ENCODE assay signal across 14 cellular contexts in genomic region chr11:45815747-45816146, GRCh38. TPM values are rescaled to one million over a fixed set of nuclear protein-coding genes. Genes with fewer than 3 reads are reported as not detected.
DNase-seq lines count a peak whose midpoint lies in the region; ATAC-seq, FAIRE-seq and TF ChIP-seq lines count a peak whose summit lies in the region.
"Had no signal": no experiment of that assay in that cellular context is flagged by ENCODE, and none has a peak within 500 bp of the region (broad histone marks: within the 10 kb centered on the region; RNA-seq: fewer than 3 reads in every experiment).

No MANE protein-coding gene starts in this region.

- H3K56ac ChIP-seq in H1 (replicated peaks; ENCODE audit: insufficient read length, low read depth, low read length): no peak overlapping the region

- H3K4me3 ChIP-seq in NT2/D1 (ENCODE audit: insufficient read length, low read depth): no peak overlapping the region
- H3K4me3 ChIP-seq in H1 (ENCODE audit: extremely low read depth in 1 of 4, insufficient read depth in 2 of 4, low read depth in 3 of 4, low read length in 4 of 4): no peak overlapping the region
- no peak overlapping the region for H3K4me3 ChIP-seq in sigmoid colon
- H3K4me3 ChIP-seq: GM12878, skin epidermis had no signal

- no peak overlapping the region for H4K8ac ChIP-seq in H1 (ENCODE audit: extremely low read depth, insufficient read depth, low read length)

- H2BK15ac ChIP-seq in H1 (ENCODE audit: low read length): no peak overlapping the region

- H4K91ac ChIP-seq in H1 (replicated peaks; ENCODE audit: insufficient read length, low read length): no peak overlapping the region

- no peaks in the 10 kb centered on the region for H3K79me2 ChIP-seq in H1 (ENCODE audit: control insufficient read depth in 1 of 2, insufficient read depth in 2 of 2, low read length in 2 of 2)

- no peak for ATAC-seq in HG03521 (IDR thresholded peaks at IDR 0.05; ENCODE audit: unreplicated experiment)
- ATAC-seq in stimulated activated naive B cell treated with anti-CD40 and anti-IgM and Interleukin-4, amounts not matched to agents 10 μg/mL and 1 μg/mL and 100 μg/mL, for 72 hours (replicated peaks): no peak
- ATAC-seq: activated CD8-positive, alpha-beta memory T cell treated with anti-CD3 and anti-CD28 coated beads, Interleukin-2, amount 10 ng/mL, durations not matched to agents 7 days and 5 days; GM12878; Right ventricle myocardium inferior; stimulated activated memory B cell treated with anti-CD40 and anti-IgM and Interleukin-4, amounts not matched to agents 10 μg/mL and 1 μg/mL and 100 μg/mL, for 72 hours had no signal

- no peak overlapping the region for H3K27ac Mint-ChIP-seq in stimulated activated naive B cell treated with anti-CD40 and anti-IgM and Interleukin-4, amounts not matched to agents 10 μg/mL and 1 μg/mL and 100 μg/mL, for 72 hours
- H3K27ac Mint-ChIP-seq: activated CD8-positive, alpha-beta memory T cell treated with anti-CD3 and anti-CD28 coated beads, Interleukin-2, amount 10 ng/mL, durations not matched to agents 7 days and 5 days had no signal

- H3K36me3 Mint-ChIP-seq in stimulated activated naive B cell treated with anti-CD40 and anti-IgM and Interleukin-4, amounts not matched to agents 10 μg/mL and 1 μg/mL and 100 μg/mL, for 72 hours: peaks cover 10 to 26% of the 10 kb centered on the region in 2 donors

- TF ChIP-seq RAD21 in H1 (IDR thresholded peaks at IDR 0.05 in 1 of 2, conservative IDR thresholded peaks at IDR 0.05 in 1 of 2; ENCODE audit: low read depth in 2 of 2, low read length in 2 of 2): 0 out of 4 replicates have a peak, but pooled peaks of 1 of the 2 experiments have one; percentile 15

- H2BK5ac ChIP-seq in H1 (ENCODE audit: low read depth, low read length): 0 out of 2 replicates have a peak overlapping the region, but pooled peaks have one; percentile 24

- H3K4me2 ChIP-seq in H1 (ENCODE audit: insufficient read depth in 1 of 2, low read depth in 2 of 2, low read length in 2 of 2): peak overlapping the region in 1 of 2 experiments; percentile 49; a peak in 2 of 4 replicates

- no peak overlapping the region for H2BK20ac ChIP-seq in H1 (ENCODE audit: low read length)

- no peaks in the 10 kb centered on the region for H3K27me3 Mint-ChIP-seq in stimulated activated naive B cell treated with anti-CD40 and anti-IgM and Interleukin-4, amounts not matched to agents 10 μg/mL and 1 μg/mL and 100 μg/mL, for 72 hours
- H3K27me3 Mint-ChIP-seq: activated CD8-positive, alpha-beta memory T cell treated with anti-CD3 and anti-CD28 coated beads, Interleukin-2, amount 10 ng/mL, durations not matched to agents 7 days and 5 days; stimulated activated memory B cell treated with anti-CD40 and anti-IgM and Interleukin-4, amounts not matched to agents 10 μg/mL and 1 μg/mL and 100 μg/mL, for 72 hours had no signal

- TF ChIP-seq CTCF in H1 (IDR thresholded peaks at IDR 0.05; ENCODE audit: control extremely low read depth in 1 of 3, insufficient read depth in 1 of 3, low read depth in 1 of 3, low read length in 3 of 3) (peak in 2 of 3 experiments; percentile 11 to 13; a peak in 2 of 4 replicates), sigmoid colon (IDR thresholded peaks at IDR 0.05) (no peak)

- peaks cover 0 to 2% of the 10 kb centered on the region in 2 experiments for H4K20me1 ChIP-seq in H1 (replicated peaks in 1 of 2; ENCODE audit: control insufficient read depth in 1 of 2, insufficient read depth in 2 of 2, low read length in 2 of 2)

- H2BK12ac ChIP-seq in H1 (ENCODE audit: low read depth, low read length): no peak overlapping the region; the same call in 1 of the 2 replicates

- H2AK5ac ChIP-seq in H1 (ENCODE audit: low read depth, low read length): 0 out of 2 replicates have a peak overlapping the region, but pooled peaks have one; percentile 39

- H3K36me3 ChIP-seq in NT2/D1 (ENCODE audit: insufficient read depth, insufficient read length, low read length) (peaks cover 21% of the 10 kb centered on the region), H1 (ENCODE audit: control insufficient read depth in 2 of 4, insufficient read depth in 4 of 4, low read length in 3 of 4) (peaks cover 0 to 7% (median 0%) of the 10 kb centered on the region in 4 experiments; a peak in 3 of 8 replicates), sigmoid colon (peaks cover 5 to 13% (median 10%) of the 10 kb centered on the region in 4 donors)

- DNase-seq in NCI-H82 (lab: John Stamatoyannopoulos, UW): peak; percentile 24
- no peak for DNase-seq in NCI-H82 treated with DMSO at 0.1 percent for 48 hours (lab: John Stamatoyannopoulos, UW; ENCODE audit: unreplicated experiment)
- no peak for DNase-seq in NT2/D1 (ENCODE audit: low read depth, low spot score)
- DNase-seq in H1 (ENCODE audit: low read depth in 1 of 2, low spot score in 2 of 2): no peak
- DNase-seq in sigmoid colon: peak; percentile 18
- no peak for DNase-seq in H4 (ENCODE audit: low spot score)
- no peak for DNase-seq in stimulated activated naive B cell treated with anti-CD40 and anti-IgM and Interleukin-4, amounts not matched to agents 10 μg/mL and 1 μg/mL and 100 μg/mL, for 72 hours
- DNase-seq: activated CD8-positive, alpha-beta memory T cell treated with anti-CD3 and anti-CD28 coated beads, Interleukin-2, amount 10 ng/mL, durations not matched to agents 7 days and 5 days; NCI-H1417 treated with DMSO at 0.1 percent for 48 hours had no signal

- CTCF ChIA-PET in H1 (lab: Charles Lee; ENCODE audit: partially characterized antibody): interaction anchor here (1.2 to 3.7 kb wide), 6 partner anchors 9 to 44 kb away, joined by 3 to 29 read pairs (median 9); partner anchors contain the start of gene SLC35C1

- WGBS in H1 (ENCODE audit: extremely low coverage in 1 of 2, insufficient coverage in 1 of 2, insufficient read length in 1 of 2, insufficient replicate concordance in 2 of 2, low coverage in 1 of 2, low lambda C conversion rate in 2 of 2, missing lambda C conversion rate in 1 of 2), 2 experiments: 71% methylated on average over 3 of the region's 3 CpGs; no CpG with 5 or more reads in 1 of the 2 experiments
- WGBS in sigmoid colon, 2 donors: 75 to 90% methylated on average over 3 of the region's 3 CpGs

- no peak overlapping the region for H3K4me3 Mint-ChIP-seq in stimulated activated naive B cell treated with anti-CD40 and anti-IgM and Interleukin-4, amounts not matched to agents 10 μg/mL and 1 μg/mL and 100 μg/mL, for 72 hours
- H3K4me3 Mint-ChIP-seq: activated CD8-positive, alpha-beta memory T cell treated with anti-CD3 and anti-CD28 coated beads, Interleukin-2, amount 10 ng/mL, durations not matched to agents 7 days and 5 days; stimulated activated memory B cell treated with anti-CD40 and anti-IgM and Interleukin-4, amounts not matched to agents 10 μg/mL and 1 μg/mL and 100 μg/mL, for 72 hours had no signal

- no peak overlapping the region for H3K4ac ChIP-seq in H1 (replicated peaks; ENCODE audit: insufficient read length, low read depth, low read length)

- H2BK120ac ChIP-seq in H1 (replicated peaks; ENCODE audit: low read depth, low read length): no peak overlapping the region

- H3K9me3 ChIP-seq in NT2/D1 (ENCODE audit: insufficient read depth, low read length) (no peaks in the 10 kb centered on the region), H1 (ENCODE audit: insufficient read depth in 2 of 2, low read depth in 1 of 2, low read length in 1 of 2) (no peaks in the 10 kb centered on the region), sigmoid colon (no peaks in the 10 kb centered on the region)

- intact Hi-C loops in sigmoid colon (cut with DNase I): no loop called here

- no peaks in the 10 kb centered on the region for H3K23me2 ChIP-seq in H1 (ENCODE audit: low read depth, low read length)

- no peaks in the 10 kb centered on the region; the same call in 1 of the 2 replicates for H3K79me1 ChIP-seq in H1 (ENCODE audit: low read depth, low read length)

- TF ChIP-seq EP300 in H1 (IDR thresholded peaks at IDR 0.05; ENCODE audit: borderline replicate concordance in 1 of 2, low read depth in 2 of 2, low read length in 2 of 2) (no peak), sigmoid colon (IDR thresholded peaks at IDR 0.05) (no peak)

- TF ChIP-seq POLR2A in H1 (IDR thresholded peaks at IDR 0.05; ENCODE audit: control extremely low read depth in 1 of 2, low read depth in 2 of 2, low read length in 2 of 2) (no peak), sigmoid colon (IDR thresholded peaks at IDR 0.05) (no peak)

- POLR2A ChIA-PET in H1 (lab: Charles Lee; ENCODE audit: partially characterized antibody): interaction anchor here (0.6 to 1.0 kb wide), 2 partner anchors 10 to 1786 kb away, joined by 3 to 5 read pairs; no protein-coding TSS in a partner anchor

- H3K27me3 ChIP-seq in NT2/D1 (ENCODE audit: insufficient read depth, insufficient read length) (no peaks in the 10 kb centered on the region), H1 (replicated peaks in 1 of 4; ENCODE audit: control insufficient read depth in 3 of 4, extremely low read depth in 1 of 4, insufficient read depth in 3 of 4, low read length in 3 of 4) (0 out of 7 replicates have a peak, but pooled peaks cover 0 to 2% (median 0%) of the 10 kb centered on the region in 4 experiments), sigmoid colon (no peaks in the 10 kb centered on the region)

- peaks cover 0 to 8% of the 10 kb centered on the region in 2 donors for H3K9me3 Mint-ChIP-seq in stimulated activated naive B cell treated with anti-CD40 and anti-IgM and Interleukin-4, amounts not matched to agents 10 μg/mL and 1 μg/mL and 100 μg/mL, for 72 hours
- H3K9me3 Mint-ChIP-seq: stimulated activated memory B cell treated with anti-CD40 and anti-IgM and Interleukin-4, amounts not matched to agents 10 μg/mL and 1 μg/mL and 100 μg/mL, for 72 hours had no signal

- H2AFZ ChIP-seq in H1 (ENCODE audit: low read length): no peak overlapping the region

- no peak overlapping the region; the same call in 1 of the 2 replicates for H3K18ac ChIP-seq in H1 (ENCODE audit: extremely low read depth, low read length)

- H3K9ac ChIP-seq in NT2/D1 (ENCODE audit: insufficient read length, low read depth) (peak overlapping the region; percentile 34), H1 (replicated peaks in 1 of 4; ENCODE audit: extremely low read depth in 1 of 4, low read depth in 3 of 4, low read length in 3 of 4) (no peak overlapping the region)

- peaks cover 26 to 41% of the 10 kb centered on the region in 2 donors for H3K4me1 Mint-ChIP-seq in stimulated activated naive B cell treated with anti-CD40 and anti-IgM and Interleukin-4, amounts not matched to agents 10 μg/mL and 1 μg/mL and 100 μg/mL, for 72 hours
- H3K4me1 Mint-ChIP-seq: activated CD8-positive, alpha-beta memory T cell treated with anti-CD3 and anti-CD28 coated beads, Interleukin-2, amount 10 ng/mL, durations not matched to agents 7 days and 5 days had no signal

- no peak overlapping the region for H3K27ac ChIP-seq in H1 (ENCODE audit: low read depth, low read length)
- no peak overlapping the region for H3K27ac ChIP-seq in sigmoid colon
- H3K27ac ChIP-seq: skin epidermis had no signal

- H3K14ac ChIP-seq in H1 (ENCODE audit: insufficient read length): no peak overlapping the region

- H3K23ac ChIP-seq in H1 (ENCODE audit: insufficient read length): no peak overlapping the region

- H3K4me1 ChIP-seq in NT2/D1 (ENCODE audit: insufficient read depth, insufficient read length) (peaks cover 10% of the 10 kb centered on the region), H1 (replicated peaks in 1 of 4; ENCODE audit: control insufficient read depth in 3 of 4, insufficient read depth in 4 of 4, low read length in 3 of 4) (peaks cover 5 to 7% (median 7%) of the 10 kb centered on the region in 4 experiments; a peak in 4 of 7 replicates), sigmoid colon (no peaks in the 10 kb centered on the region)

- FAIRE-seq in H1 (lab: Jason Lieb, UNC): peak; percentile 7
- FAIRE-seq: GM12878 had no signal

- H4K5ac ChIP-seq in H1 (ENCODE audit: insufficient read length, low read depth, low read length): no peak overlapping the region

RNA-seq across cellular contexts. Expression of gene SLC35C1, which starts 10.8 kb away (rescaled TPM):
- total RNA-seq in H1 (2021; fragmentation: NEBNext Ultra II Directional; extraction: Animal tissue kit (Norgen Biotek cat#: 25700)): 10.6 and 11.2 TPM in 2 replicates
- 4.6 and 9.5 TPM in 2 replicates for polyA plus RNA-seq in H1 (2011; rRNA removed)
- 3.9 TPM for polyA plus RNA-seq in H1 (2011; cell fraction: cytosol; rRNA removed)
- 7.5 TPM for polyA plus RNA-seq in H1 (2011; cell fraction: nucleus; rRNA removed)
- 7.6 to 13.4 TPM (median 11.0 TPM) in 4 replicates for polyA plus RNA-seq in H1 (2012, experiment 1 of 2)
- 12.3 TPM for polyA plus RNA-seq in H1 (2012, experiment 2 of 2)
- 9.2 TPM for polyA plus RNA-seq in H1 (2013, experiment 1 of 2)
- polyA plus RNA-seq in H1 (2013, experiment 2 of 2): 10.8 TPM
- polyA minus RNA-seq in H1 (2011; rRNA and poly(A)+ RNA removed): 4.5 and 5.6 TPM in 2 replicates
- 14.2 TPM for polyA minus RNA-seq in H1 (2011; cell fraction: cytosol; rRNA and poly(A)+ RNA removed)
- polyA minus RNA-seq in H1 (2011; cell fraction: nucleus; rRNA and poly(A)+ RNA removed): 10.0 TPM
- total RNA-seq in sigmoid colon: 1 to 10 TPM; 5.3 to 8.6 (median 7.2) TPM
- 10 to 100 TPM; 11.6 to 38.9 (median 20.4) TPM for polyA plus RNA-seq in sigmoid colon
- 9.5 and 11.2 TPM in 2 replicates for total RNA-seq in H4 (2014; rRNA removed; shearing (Covaris generic))

RNA-seq across cellular contexts. Expression of gene CRY2, which starts 31.5 kb away (rescaled TPM):
- total RNA-seq in H1 (2021; fragmentation: NEBNext Ultra II Directional; extraction: Animal tissue kit (Norgen Biotek cat#: 25700)): 9.4 and 10.9 TPM in 2 replicates
- polyA plus RNA-seq in H1 (2011; rRNA removed) (8.0 and 11.8 TPM in 2 replicates), sigmoid colon (10 to 100 TPM in 2 of 3 donors, 1 to 10 TPM in 1; 5.3 to 14.9 (median 13.2) TPM)
- 10.0 TPM for polyA plus RNA-seq in H1 (2011; cell fraction: cytosol; rRNA removed)
- polyA plus RNA-seq in H1 (2011; cell fraction: nucleus; rRNA removed): 19.9 TPM
- polyA plus RNA-seq in H1 (2012, experiment 1 of 2): 5.0 to 9.9 TPM (median 8.3 TPM) in 4 replicates
- polyA plus RNA-seq in H1 (2012, experiment 2 of 2): 7.8 TPM
- polyA plus RNA-seq in H1 (2013, experiment 1 of 2): 5.3 TPM
- polyA plus RNA-seq in H1 (2013, experiment 2 of 2): 4.6 TPM
- polyA minus RNA-seq in H1 (2011; rRNA and poly(A)+ RNA removed): 18.3 and 20.7 TPM in 2 replicates
- 10.3 TPM for polyA minus RNA-seq in H1 (2011; cell fraction: cytosol; rRNA and poly(A)+ RNA removed)
- 17.2 TPM for polyA minus RNA-seq in H1 (2011; cell fraction: nucleus; rRNA and poly(A)+ RNA removed)
- 10 to 100 TPM; 27.5 to 49.3 (median 38.9) TPM for total RNA-seq in sigmoid colon
- total RNA-seq in H4 (2014; rRNA removed; shearing (Covaris generic)): 8.9 and 10.3 TPM in 2 replicates

Comparison
In these comparisons a context has a peak if more than half of its experiments do, and no peak if none do; other contexts are left out.
1. DNase-seq: peak in NCI-H82 (single experiment) and sigmoid colon (single experiment); none in NCI-H82 treated with DMSO at 0.1 percent for 48 hours (single experiment), NT2/D1 (single experiment), H1 (0 of 2), H4 (single experiment) and stimulated activated naive B cell treated with anti-CD40 and anti-IgM and Interleukin-4, amounts not matched to agents 10 μg/mL and 1 μg/mL and 100 μg/mL, for 72 hours (single experiment).
2. CTCF ChIP-seq: peak in H1 (2 of 3); none in sigmoid colon (0 of 4).